Comparison of ENCODE assay signal across 9 cellular contexts in the genomic region with DNA sequence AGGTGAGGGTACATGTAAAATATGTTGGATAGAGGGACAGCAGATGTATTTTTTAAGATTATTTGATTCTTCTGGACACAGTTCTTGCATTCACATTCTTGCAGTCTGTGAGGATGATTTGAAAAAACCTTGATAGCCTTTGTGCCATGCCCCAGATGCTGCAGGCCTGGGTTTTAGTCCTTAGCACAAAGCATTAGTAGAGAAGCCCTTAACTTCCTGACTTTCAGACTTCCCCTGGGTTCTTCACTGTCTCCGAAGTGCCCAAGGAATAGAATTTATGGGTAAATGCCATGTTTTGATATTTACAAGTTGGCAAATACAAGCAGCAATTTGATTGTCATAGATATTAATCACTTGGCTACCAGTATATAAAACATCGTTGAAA.
DNase-seq lines count a peak whose midpoint lies in the region; TF ChIP-seq lines count a peak whose summit lies in the region.
"Had no signal": no experiment of that assay in that cellular context is flagged by ENCODE, and none has a peak within 500 bp of the region (broad histone marks: within the 10 kb centered on the region; RNA-seq: fewer than 3 reads in every experiment).

No MANE protein-coding gene starts in this region.

- 0 to 2% methylated on average over 2 of the region's 2 CpGs for WGBS in lower leg skin, 2 donors

- H3K9me3 ChIP-seq in A673 (ENCODE audit: low read depth, low read length, poor library complexity, severe bottlenecking) (no peaks in the 10 kb centered on the region), breast epithelium (no peaks in the 10 kb centered on the region), mucosa of rectum (ENCODE audit: control insufficient read depth in 2 of 2, low read length in 2 of 2) (no peaks in the 10 kb centered on the region)

- H3K4me3 Mint-ChIP-seq in progenitor cell of endocrine pancreas (ENCODE audit: low read depth), result no peak overlapping the region

- no peaks in the 10 kb centered on the region for H3K36me3 Mint-ChIP-seq in progenitor cell of endocrine pancreas (ENCODE audit: insufficient read depth)

- H3K27me3 ChIP-seq in A673 (replicated peaks; ENCODE audit: insufficient read depth, low read depth, low read length, poor library complexity), result no peaks in the 10 kb centered on the region
- H3K27me3 ChIP-seq in breast epithelium, result no peaks in the 10 kb centered on the region
- no peaks in the 10 kb centered on the region for H3K27me3 ChIP-seq in mucosa of rectum (ENCODE audit: control insufficient read depth in 2 of 2, insufficient read depth in 2 of 2, low read length in 2 of 2)

- no peaks in the 10 kb centered on the region for H3K4me1 Mint-ChIP-seq in progenitor cell of endocrine pancreas (ENCODE audit: low read depth)

- POLR2A ChIA-PET in A673 (lab: Charles Lee; ENCODE audit: low non-redundant PET), result no interaction called here

- no peak for TF ChIP-seq CTCF in A673 (conservative IDR thresholded peaks at IDR 0.05; ENCODE audit: low read depth, low read length)
- TF ChIP-seq CTCF in breast epithelium (IDR thresholded peaks at IDR 0.05), result no peak
- no peak for TF ChIP-seq CTCF in lower leg skin (IDR thresholded peaks at IDR 0.05)
- no peak for TF ChIP-seq CTCF in progenitor cell of endocrine pancreas (IDR thresholded peaks at IDR 0.05; ENCODE audit: unreplicated experiment)

- H3K4me3 ChIP-seq in A673 (ENCODE audit: low read depth, low read length, poor library complexity, severe bottlenecking) (no peak overlapping the region), breast epithelium (peak overlapping the region in 1 of 3 donors; percentile 14), mucosa of rectum (ENCODE audit: low read length in 2 of 2) (no peak overlapping the region), lower leg skin (ENCODE audit: low read depth, poor library complexity, severe bottlenecking) (no peak overlapping the region)

- BruUV-seq in A673 (replicated peaks; lab: Mats Ljungman, UMichigan), result no TSS peak

- TF ChIP-seq POLR2A in breast epithelium (IDR thresholded peaks at IDR 0.05) (no peak), lower leg skin (IDR thresholded peaks at IDR 0.05) (no peak)

- H3K9ac ChIP-seq in mucosa of rectum (ENCODE audit: low read depth in 1 of 2, low read length in 2 of 2), result peak overlapping the region in 1 of 2 donors; percentile 27

- peaks cover 19% of the 10 kb centered on the region for H3K27me3 Mint-ChIP-seq in progenitor cell of endocrine pancreas

- peak overlapping the region; percentile 77 for H3K27ac ChIP-seq in A673 (ENCODE audit: low read depth, low read length, poor library complexity, severe bottlenecking)
- peak overlapping the region; percentile 81 to 83 for H3K27ac ChIP-seq in breast epithelium
- peak overlapping the region; percentile 48 to 64 for H3K27ac ChIP-seq in mucosa of rectum (ENCODE audit: low read depth in 2 of 2, low read length in 2 of 2)

- H3K4me1 ChIP-seq in A673 (ENCODE audit: insufficient read depth, low read length, poor library complexity, severe bottlenecking) (peaks cover 68% of the 10 kb centered on the region), breast epithelium (peaks cover 4 to 10% of the 10 kb centered on the region in 2 donors), mucosa of rectum (ENCODE audit: control insufficient read depth in 2 of 2, insufficient read depth in 2 of 2, low read length in 2 of 2) (peaks cover 7 to 22% of the 10 kb centered on the region in 2 donors)

- no peaks in the 10 kb centered on the region for H3K36me3 ChIP-seq in A673 (ENCODE audit: insufficient read depth, low read length, poor library complexity, severe bottlenecking)
- H3K36me3 ChIP-seq in breast epithelium, result no peaks in the 10 kb centered on the region
- H3K36me3 ChIP-seq in mucosa of rectum (ENCODE audit: control insufficient read depth in 2 of 2, insufficient read depth in 2 of 2, low read length in 2 of 2), result no peaks in the 10 kb centered on the region

- no peak for DNase-seq in A673 (ENCODE audit: low spot score)
- peak; percentile 74 to 84 for DNase-seq in Kasumi-1 (lab: John Stamatoyannopoulos, UW)
- DNase-seq in breast epithelium (ENCODE audit: low spot score in 2 of 2), result no peak
- no peak for DNase-seq in lower leg skin (ENCODE audit: low spot score in 2 of 2)
- no peak for DNase-seq in NK-92 treated with Interleukin-12 subunit alpha and Interleukin-12 subunit beta, amount 100 ng/mL, for 24 hours (lab: John Stamatoyannopoulos, UW)
- DNase-seq in progenitor cell of endocrine pancreas (ENCODE audit: low spot score, unreplicated experiment), result no peak
- no peak for DNase-seq in A172 (ENCODE audit: low spot score)
- DNase-seq: activated gamma-delta T cell had no signal

- CTCF ChIA-PET in A673 (lab: Charles Lee), result no interaction called here

- no peak overlapping the region for H3K27ac Mint-ChIP-seq in progenitor cell of endocrine pancreas

- intact Hi-C loops in A673 (cut with micrococcal nuclease; ENCODE audit: unreplicated experiment), result no loop called here
- intact Hi-C loops in breast epithelium (cut with DNase I; ENCODE audit: low total_unique reads), result no loop called here
- intact Hi-C loops in lower leg skin (cut with DNase I; ENCODE audit: low total_unique reads), result no loop called here

- H3K9me3 Mint-ChIP-seq in progenitor cell of endocrine pancreas (ENCODE audit: low read depth), result no peaks in the 10 kb centered on the region

Comparison
In these comparisons a context has a peak if more than half of its experiments do, and no peak if none do; other contexts are left out.
1. DNase-seq: peak in Kasumi-1 (2 of 2); none in A673 (single experiment), breast epithelium (0 of 2), lower leg skin (0 of 2), NK-92 treated with Interleukin-12 subunit alpha and Interleukin-12 subunit beta, amount 100 ng/mL, for 24 hours (single experiment), progenitor cell of endocrine pancreas (single experiment) and A172 (single experiment).
2. Peak in every context shown above with its lines, with median percentiles within 50 percentile points of each other: H3K27ac ChIP-seq.